ENCODE assay signal across 8 cellular contexts in the genomic region with DNA sequence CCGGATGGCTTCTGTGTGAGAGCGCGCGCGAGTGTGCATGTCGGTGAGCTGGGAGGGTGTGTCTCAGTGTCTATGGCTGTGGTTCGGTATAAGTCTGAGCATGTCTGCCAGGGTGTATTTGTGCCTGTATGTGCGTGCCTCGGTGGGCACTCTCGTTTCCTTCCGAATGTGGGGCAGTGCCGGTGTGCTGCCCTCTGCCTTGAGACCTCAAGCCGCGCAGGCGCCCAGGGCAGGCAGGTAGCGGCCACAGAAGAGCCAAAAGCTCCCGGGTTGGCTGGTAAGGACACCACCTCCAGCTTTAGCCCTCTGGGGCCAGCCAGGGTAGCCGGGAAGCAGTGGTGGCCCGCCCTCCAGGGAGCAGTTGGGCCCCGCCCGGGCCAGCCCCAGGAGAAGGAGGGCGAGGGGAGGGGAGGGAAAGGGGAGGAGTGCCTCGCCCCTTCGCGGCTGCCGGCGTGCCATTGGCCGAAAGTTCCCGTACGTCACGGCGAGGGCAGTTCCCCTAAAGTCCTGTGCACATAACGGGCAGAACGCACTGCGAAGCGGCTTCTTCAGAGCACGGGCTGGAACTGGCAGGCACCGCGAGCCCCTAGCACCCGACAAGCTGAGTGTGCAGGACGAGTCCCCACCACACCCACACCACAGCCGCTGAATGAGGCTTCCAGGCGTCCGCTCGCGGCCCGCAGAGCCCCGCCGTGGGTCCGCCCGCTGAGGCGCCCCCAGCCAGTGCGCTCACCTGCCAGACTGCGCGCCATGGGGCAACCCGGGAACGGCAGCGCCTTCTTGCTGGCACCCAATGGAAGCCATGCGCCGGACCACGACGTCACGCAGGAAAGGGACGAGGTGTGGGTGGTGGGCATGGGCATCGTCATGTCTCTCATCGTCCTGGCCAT. TPM values are rescaled to one million over a fixed set of nuclear protein-coding genes. Genes with fewer than 3 reads are reported as not detected.
DNase-seq lines count a peak whose midpoint lies in the region; ATAC-seq and TF ChIP-seq lines count a peak whose summit lies in the region.

A gene (plus strand): TSS at position 530 of the 890 bp plus-strand sequence. CDS start 221 bp downstream, at position 751.

- H3K9me3 Mint-ChIP-seq in CD4-positive, CD25-positive, alpha-beta regulatory T cell = peaks cover 0 to 2% (median 0%) of the 10 kb centered on the region in 7 donors
- no peaks in the 10 kb centered on the region for H3K9me3 Mint-ChIP-seq in activated T-helper 17 cell treated with anti-CD3 and anti-CD28 coated beads, Interleukin-2, amount 50 U/mL, for 72 hours
- H3K9me3 Mint-ChIP-seq in naive thymus-derived CD8-positive, alpha-beta T cell = no peaks in the 10 kb centered on the region
- no peaks in the 10 kb centered on the region for H3K9me3 Mint-ChIP-seq in stimulated activated naive B cell treated with anti-CD40 and anti-IgM and Interleukin-4, amounts not matched to agents 10 μg/mL and 1 μg/mL and 100 μg/mL, for 72 hours

- H3K27me3 ChIP-seq in CD4-positive, CD25-positive, alpha-beta regulatory T cell (ENCODE audit: control insufficient read depth, insufficient read depth, low read length) = peaks cover 2% of the 10 kb centered on the region

- peaks cover 9 to 47% (median 25%) of the 10 kb centered on the region in 4 donors for H3K4me1 Mint-ChIP-seq in CD4-positive, CD25-positive, alpha-beta regulatory T cell
- H3K4me1 Mint-ChIP-seq in activated T-helper 17 cell treated with anti-CD3 and anti-CD28 coated beads, Interleukin-2, amount 50 U/mL, for 72 hours = peaks cover 33% of the 10 kb centered on the region
- H3K4me1 Mint-ChIP-seq in naive thymus-derived CD8-positive, alpha-beta T cell = peaks cover 15 to 75% (median 43%) of the 10 kb centered on the region in 4 donors
- H3K4me1 Mint-ChIP-seq in stimulated activated naive B cell treated with anti-CD40 and anti-IgM and Interleukin-4, amounts not matched to agents 10 μg/mL and 1 μg/mL and 100 μg/mL, for 72 hours = peaks cover 45 to 68% of the 10 kb centered on the region in 2 donors

- POLR2A ChIA-PET in naive thymus-derived CD8-positive, alpha-beta T cell (lab: Charles Lee) = interaction anchor here (0.7 to 1.6 kb wide), 3 partner anchors 17 to 35 kb away, joined by 3 to 5 read pairs (median 5); no protein-coding TSS in a partner anchor

- TF ChIP-seq CTCF in fibroblast of mammary gland (conservative IDR thresholded peaks at IDR 0.05; ENCODE audit: control insufficient read depth, insufficient read depth, low read depth, low read length) = no peak

- H3K4me1 ChIP-seq in CD4-positive, CD25-positive, alpha-beta regulatory T cell (ENCODE audit: control insufficient read depth, insufficient read depth, low read length, poor library complexity, severe bottlenecking) = peaks cover 16% of the 10 kb centered on the region

- H3K27me3 Mint-ChIP-seq in CD4-positive, CD25-positive, alpha-beta regulatory T cell = peaks cover 41% of the 10 kb centered on the region
- peaks cover 6% of the 10 kb centered on the region for H3K27me3 Mint-ChIP-seq in activated T-helper 17 cell treated with anti-CD3 and anti-CD28 coated beads, Interleukin-2, amount 50 U/mL, for 72 hours
- peaks cover 0 to 4% (median 0%) of the 10 kb centered on the region in 5 donors for H3K27me3 Mint-ChIP-seq in naive thymus-derived CD8-positive, alpha-beta T cell
- no peaks in the 10 kb centered on the region for H3K27me3 Mint-ChIP-seq in stimulated activated naive B cell treated with anti-CD40 and anti-IgM and Interleukin-4, amounts not matched to agents 10 μg/mL and 1 μg/mL and 100 μg/mL, for 72 hours

- peak; percentile 78 to 95 (median 81) for DNase-seq in CD4-positive, CD25-positive, alpha-beta regulatory T cell
- DNase-seq in HK-2 (ENCODE audit: unreplicated experiment) (peak; percentile 93), OCI-M1 (lab: John Stamatoyannopoulos, UW) (peak; percentile 38), fibroblast of mammary gland (ENCODE audit: low read depth) (peak; percentile 73)
- DNase-seq in naive thymus-derived CD8-positive, alpha-beta T cell = peak; percentile 67 to 92 (median 84)
- DNase-seq in stimulated activated naive B cell treated with anti-CD40 and anti-IgM and Interleukin-4, amounts not matched to agents 10 μg/mL and 1 μg/mL and 100 μg/mL, for 72 hours = peak; percentile 88

- peak within 1 kb of the TSS; percentile 65 for H3K4me3 ChIP-seq in CD4-positive, CD25-positive, alpha-beta regulatory T cell (ENCODE audit: low read depth, low read length)
- H3K4me3 ChIP-seq in fibroblast of mammary gland (ENCODE audit: control insufficient read depth, low read depth, low read length) = peak within 1 kb of the TSS; percentile 61

- no peaks in the 10 kb centered on the region for H3K36me3 Mint-ChIP-seq in CD4-positive, CD25-positive, alpha-beta regulatory T cell
- H3K36me3 Mint-ChIP-seq in activated T-helper 17 cell treated with anti-CD3 and anti-CD28 coated beads, Interleukin-2, amount 50 U/mL, for 72 hours (ENCODE audit: low read depth) = no peaks in the 10 kb centered on the region
- H3K36me3 Mint-ChIP-seq in naive thymus-derived CD8-positive, alpha-beta T cell = no peaks in the 10 kb centered on the region
- no peaks in the 10 kb centered on the region for H3K36me3 Mint-ChIP-seq in stimulated activated naive B cell treated with anti-CD40 and anti-IgM and Interleukin-4, amounts not matched to agents 10 μg/mL and 1 μg/mL and 100 μg/mL, for 72 hours

- H3K4me3 Mint-ChIP-seq in CD4-positive, CD25-positive, alpha-beta regulatory T cell = peak within 1 kb of the TSS; percentile 61 to 87 (median 76)
- H3K4me3 Mint-ChIP-seq in activated T-helper 17 cell treated with anti-CD3 and anti-CD28 coated beads, Interleukin-2, amount 50 U/mL, for 72 hours = peak within 1 kb of the TSS; percentile 88
- H3K4me3 Mint-ChIP-seq in naive thymus-derived CD8-positive, alpha-beta T cell = peak within 1 kb of the TSS; percentile 80 to 95 (median 88)
- peak within 1 kb of the TSS; percentile 86 to 95 for H3K4me3 Mint-ChIP-seq in stimulated activated naive B cell treated with anti-CD40 and anti-IgM and Interleukin-4, amounts not matched to agents 10 μg/mL and 1 μg/mL and 100 μg/mL, for 72 hours

- peak within 1 kb of the TSS; percentile 72 to 79 (median 75) for H3K27ac Mint-ChIP-seq in CD4-positive, CD25-positive, alpha-beta regulatory T cell
- peak within 1 kb of the TSS; percentile 75 for H3K27ac Mint-ChIP-seq in activated T-helper 17 cell treated with anti-CD3 and anti-CD28 coated beads, Interleukin-2, amount 50 U/mL, for 72 hours
- peak within 1 kb of the TSS; percentile 63 to 91 (median 84) for H3K27ac Mint-ChIP-seq in naive thymus-derived CD8-positive, alpha-beta T cell
- H3K27ac Mint-ChIP-seq in stimulated activated naive B cell treated with anti-CD40 and anti-IgM and Interleukin-4, amounts not matched to agents 10 μg/mL and 1 μg/mL and 100 μg/mL, for 72 hours = peak within 1 kb of the TSS; percentile 67

- no peaks in the 10 kb centered on the region for H3K9me3 ChIP-seq in CD4-positive, CD25-positive, alpha-beta regulatory T cell (ENCODE audit: control insufficient read depth in 2 of 2, low read length in 2 of 2)

- ATAC-seq in CD4-positive, CD25-positive, alpha-beta regulatory T cell (ENCODE audit: low read depth in 2 of 2) = peak; percentile 87 to 88
- ATAC-seq in GM19463 (IDR thresholded peaks at IDR 0.05; ENCODE audit: unreplicated experiment) = peak; percentile 95
- peak; percentile 94 for ATAC-seq in activated T-helper 17 cell treated with anti-CD3 and anti-CD28 coated beads, Interleukin-2, amount 50 U/mL, for 72 hours (replicated peaks)
- peak; percentile 86 to 87 for ATAC-seq in naive thymus-derived CD8-positive, alpha-beta T cell
- peak; percentile 92 to 94 for ATAC-seq in stimulated activated naive B cell treated with anti-CD40 and anti-IgM and Interleukin-4, amounts not matched to agents 10 μg/mL and 1 μg/mL and 100 μg/mL, for 72 hours (replicated peaks)

- H3K27ac ChIP-seq in CD4-positive, CD25-positive, alpha-beta regulatory T cell (ENCODE audit: insufficient read depth, low read length, poor library complexity, severe bottlenecking) = peak within 1 kb of the TSS; percentile 53

- H3K36me3 ChIP-seq in CD4-positive, CD25-positive, alpha-beta regulatory T cell (ENCODE audit: control insufficient read depth, insufficient read depth, low read length) = no peaks in the 10 kb centered on the region

RNA-seq across cellular contexts. Expression of the gene that starts here (rescaled TPM):
- 1.0 TPM for total RNA-seq in CD4-positive, CD25-positive, alpha-beta regulatory T cell
- polyA plus RNA-seq in CD4-positive, CD25-positive, alpha-beta regulatory T cell = 1 to 10 TPM in 1 of 4 donors, under 1 TPM in 3; 0.30 to 1.4 (median 0.52) TPM
- 1 to 10 TPM in 1 of 2 donors, under 1 TPM in 1; 0.74 to 1.1 TPM for total RNA-seq in activated T-helper 17 cell treated with anti-CD3 and anti-CD28 coated beads, Interleukin-2, amount 50 U/mL, for 72 hours
- 1 to 10 TPM; 2.1 to 2.2 TPM for total RNA-seq in naive thymus-derived CD8-positive, alpha-beta T cell
- 10 to 100 TPM in 1 of 3 donors, under 1 TPM in 1, not detected in 1; 0.33 to 12.9 TPM for polyA plus RNA-seq in naive thymus-derived CD8-positive, alpha-beta T cell

Comparison
In these comparisons a context has a peak if more than half of its experiments do, and no peak if none do; other contexts are left out.
1. Peak in every context shown above with its lines: DNase-seq, ATAC-seq, H3K4me3 ChIP-seq and H3K27ac ChIP-seq.
2. DNase-seq: peak in every context shown above with its lines; median percentile 93 in HK-2; 88 in stimulated activated naive B cell treated with anti-CD40 and anti-IgM and Interleukin-4, amounts not matched to agents 10 μg/mL and 1 μg/mL and 100 μg/mL, for 72 hours; 84 in naive thymus-derived CD8-positive, alpha-beta T cell; 81 in CD4-positive, CD25-positive, alpha-beta regulatory T cell; 73 in fibroblast of mammary gland; 38 in OCI-M1.